3 cellular contexts compared by ENCODE assay signal in the genomic region with DNA sequence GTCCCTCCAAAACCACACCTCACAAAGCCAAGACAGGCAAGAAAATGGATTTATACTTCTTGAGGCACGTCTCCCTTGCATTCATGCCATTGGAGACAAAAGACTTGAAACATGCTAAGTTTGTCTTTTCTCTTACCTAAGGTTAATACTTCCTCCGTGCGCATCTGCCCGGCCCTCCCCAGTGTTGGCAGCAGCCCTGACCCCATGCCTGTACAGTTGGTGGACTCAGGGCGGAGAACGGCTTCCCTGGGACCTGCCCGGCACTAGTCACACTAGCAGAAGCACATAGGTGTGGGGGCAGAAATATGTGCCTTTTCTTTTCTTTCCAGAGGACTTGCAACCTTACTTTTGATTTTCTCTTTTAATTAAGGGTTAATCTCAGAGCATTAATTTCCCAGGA.
"Had no signal": no experiment of that assay in that cellular context is flagged by ENCODE, and none has a peak within 500 bp of the region (broad histone marks: within the 10 kb centered on the region; RNA-seq: fewer than 3 reads in every experiment).

No MANE protein-coding gene starts in this region.

- ATAC-seq: GM12878 had no signal

- DNase-seq: GDM1, GF-D8 had no signal

- H3K4me3 ChIP-seq: GM12878 had no signal
